In the genomic region with DNA sequence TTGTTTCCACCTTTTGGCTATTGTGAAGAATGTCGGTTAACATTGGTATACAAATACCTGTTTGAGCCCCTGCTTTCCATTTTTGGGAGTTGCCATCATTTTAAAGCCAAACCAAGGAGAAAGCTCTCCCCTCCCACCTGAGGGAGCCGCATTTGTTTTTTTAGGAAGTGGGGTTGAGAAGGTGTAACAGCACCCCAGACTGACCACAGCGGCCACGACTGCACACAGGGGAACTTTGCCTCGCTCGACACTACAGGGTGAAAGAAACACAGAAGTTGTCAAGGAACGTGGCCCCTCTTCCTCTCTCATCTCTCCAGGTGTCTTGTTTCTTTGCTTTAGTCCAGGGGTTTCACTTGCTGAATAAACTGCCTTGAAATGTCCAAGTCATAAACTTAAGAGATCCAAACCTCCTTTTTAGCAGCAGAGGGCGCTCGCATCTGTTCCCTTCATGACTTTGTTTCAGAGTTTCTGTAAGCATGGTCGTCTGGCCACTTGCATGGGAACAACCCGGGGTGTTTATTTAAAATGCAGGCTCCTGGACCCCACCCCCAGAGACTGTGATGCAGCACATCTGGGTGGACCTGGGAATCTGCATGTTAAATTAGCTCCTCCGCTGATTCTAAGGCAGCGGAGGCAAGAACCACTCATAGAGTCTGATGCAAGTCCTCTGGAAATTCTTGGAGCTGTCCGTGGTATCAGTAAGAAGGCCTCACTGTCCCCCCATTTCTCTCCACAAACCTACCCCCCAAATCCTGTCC, we compare ENCODE assay signal across 9 cellular contexts. TPM values are rescaled to one million over a fixed set of nuclear protein-coding genes. Genes with fewer than 3 reads are reported as not detected.
DNase-seq lines count a peak whose midpoint lies in the region; ATAC-seq and TF ChIP-seq lines count a peak whose summit lies in the region.
"Had no signal": no experiment of that assay in that cellular context is flagged by ENCODE, and none has a peak within 500 bp of the region (broad histone marks: within the 10 kb centered on the region; RNA-seq: fewer than 3 reads in every experiment).

No MANE protein-coding gene starts in this region.

- H3K27ac ChIP-seq in body of pancreas, result no peak overlapping the region

- ATAC-seq in T-helper 17 cell, result no peak
- no peak for ATAC-seq in body of pancreas
- ATAC-seq in HG02884 (IDR thresholded peaks at IDR 0.05; ENCODE audit: unreplicated experiment), result no peak
- ATAC-seq: activated naive CD4-positive, alpha-beta T cell treated with anti-CD3 and anti-CD28 coated beads, Interleukin-2, amount 50 U/mL, for 72 hours had no signal

- H3K9me3 ChIP-seq in T-helper 17 cell (ENCODE audit: control insufficient read depth, low read length, poor library complexity, severe bottlenecking) (no peaks in the 10 kb centered on the region), body of pancreas (no peaks in the 10 kb centered on the region)

- WGBS in body of pancreas, 2 donors, result 24 to 27% methylated on average over 14 of the region's 14 CpGs

- peak overlapping the region; percentile 77 for H3K4me3 Mint-ChIP-seq in T-helper 17 cell

- TF ChIP-seq POLR2A in body of pancreas (IDR thresholded peaks at IDR 0.05), result no peak

- H3K27me3 ChIP-seq in body of pancreas, result no peaks in the 10 kb centered on the region

- in situ Hi-C loops in G401 (cut with HindIII; ENCODE audit: low sequenced_read_pairs), result no loop called here

- peak; percentile 68 for TF ChIP-seq CTCF in LNCaP clone FGC (IDR thresholded peaks at IDR 0.05; ENCODE audit: control insufficient read depth, extremely low read depth, insufficient read depth)
- peak; percentile 27 to 57 (median 52) for TF ChIP-seq CTCF in body of pancreas (IDR thresholded peaks at IDR 0.05)

- intact Hi-C loops in body of pancreas (cut with DNase I), result no loop called here

- H3K4me3 ChIP-seq in LNCaP clone FGC (ENCODE audit: low read depth, low read length) (no peak overlapping the region), body of pancreas (no peak overlapping the region)

- peaks cover 30% of the 10 kb centered on the region for H3K27me3 Mint-ChIP-seq in T-helper 17 cell

- H3K36me3 Mint-ChIP-seq in T-helper 17 cell (ENCODE audit: low read depth), result peaks cover 3% of the 10 kb centered on the region

- H3K27ac Mint-ChIP-seq in T-helper 17 cell, result peak overlapping the region; percentile 37
- H3K27ac Mint-ChIP-seq: activated naive CD4-positive, alpha-beta T cell treated with anti-CD3 and anti-CD28 coated beads, Interleukin-2, amount 50 U/mL, for 72 hours had no signal

- H3K36me3 ChIP-seq in body of pancreas (replicated peaks in 1 of 2; ENCODE audit: insufficient read depth in 1 of 2, low read depth in 2 of 2), result no peaks in the 10 kb centered on the region

- DNase-seq in G401 (ENCODE audit: low spot score), result peak; percentile 71
- peak; percentile 32 for DNase-seq in LNCaP clone FGC (ENCODE audit: low read depth)
- DNase-seq in T-helper 17 cell, result peak in 1 of 3 donors; percentile 38
- DNase-seq in body of pancreas, result peak; percentile 60 to 72 (median 64)
- peak; percentile 64 for DNase-seq in kidney tubule cell (ENCODE audit: low spot score)
- peak; percentile 33 for DNase-seq in stimulated activated CD8-positive, alpha-beta memory T cell treated with anti-CD3 and anti-CD28 coated beads, Interleukin-12 subunit alpha, Interleukin-12 subunit beta, amount 100 ng/mL, for 1 hour (ENCODE audit: low read depth)
- DNase-seq in occipital lobe (lab: John Stamatoyannopoulos, UW), result no peak

- H3K4me1 Mint-ChIP-seq in T-helper 17 cell, result peaks cover 35% of the 10 kb centered on the region

- H3K4me1 ChIP-seq in body of pancreas, result peaks cover 29% of the 10 kb centered on the region

RNA-seq across cellular contexts. Expression of a gene that starts 2.1 kb away (rescaled TPM):
- total RNA-seq in G401 (2014; rRNA removed; shearing (Covaris generic)), result 3.0 and 7.0 TPM in 2 replicates
- total RNA-seq in T-helper 17 cell, result 1 to 10 TPM; 2.3 to 4.2 TPM
- 10 to 100 TPM; 14.5 to 16.8 TPM for total RNA-seq in body of pancreas
- total RNA-seq in occipital lobe, result 26.8 TPM
